ENCODE assay signal across 8 cellular contexts in the genomic region with DNA sequence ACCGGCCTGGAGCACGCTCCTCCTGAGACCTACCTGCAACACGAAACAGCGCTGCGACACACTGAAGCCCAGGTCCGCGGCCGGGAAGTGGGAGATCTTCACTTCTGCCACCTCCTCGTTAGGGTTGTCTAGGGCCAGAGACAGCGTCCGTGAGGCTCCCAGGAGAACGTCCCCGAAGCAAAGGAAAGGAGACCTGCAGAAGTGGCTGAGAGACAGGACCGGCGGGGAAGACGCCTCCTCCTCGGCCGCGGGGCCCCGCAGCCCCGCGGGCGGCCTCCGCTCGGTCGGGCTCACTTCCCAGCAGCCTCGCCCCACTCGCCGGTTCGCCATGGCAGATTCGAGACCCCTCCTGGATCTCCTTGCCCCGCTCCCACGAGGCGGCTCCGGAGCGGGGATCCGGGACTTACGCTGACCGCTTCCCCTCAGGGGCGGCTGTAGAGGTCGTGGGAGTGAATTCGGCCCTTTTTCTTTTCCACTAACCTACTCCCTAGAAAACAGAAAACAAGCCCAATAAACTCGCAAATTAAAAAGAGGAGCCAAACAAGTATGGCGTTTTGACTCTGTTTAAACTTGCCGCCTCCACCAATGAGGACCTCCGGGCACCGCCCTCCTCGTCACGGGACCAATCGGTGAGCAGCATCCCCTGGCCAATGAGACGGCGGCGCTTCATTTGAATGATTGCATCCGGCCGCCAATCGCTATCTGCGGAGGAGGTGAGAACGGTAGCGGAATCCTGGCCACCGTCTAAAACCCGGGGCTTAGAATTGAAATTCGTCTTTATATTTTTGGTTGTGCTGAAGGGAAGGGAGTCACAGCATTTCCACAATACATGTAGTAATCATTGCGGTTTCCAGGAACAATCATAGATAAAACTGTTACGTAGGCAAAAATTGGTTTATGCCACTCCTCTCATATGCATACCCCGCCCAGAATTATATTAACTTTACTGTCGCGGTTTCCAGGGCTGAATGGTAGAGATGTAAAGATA. TPM values are rescaled to one million over a fixed set of nuclear protein-coding genes. Genes with fewer than 3 reads are reported as not detected.
A peak's percentile ranks its signal among the peaks of the same experiment; 100 is the strongest.
DNase-seq lines count a peak whose midpoint lies in the region; ATAC-seq and TF ChIP-seq lines count a peak whose summit lies in the region.

A gene with protein sequence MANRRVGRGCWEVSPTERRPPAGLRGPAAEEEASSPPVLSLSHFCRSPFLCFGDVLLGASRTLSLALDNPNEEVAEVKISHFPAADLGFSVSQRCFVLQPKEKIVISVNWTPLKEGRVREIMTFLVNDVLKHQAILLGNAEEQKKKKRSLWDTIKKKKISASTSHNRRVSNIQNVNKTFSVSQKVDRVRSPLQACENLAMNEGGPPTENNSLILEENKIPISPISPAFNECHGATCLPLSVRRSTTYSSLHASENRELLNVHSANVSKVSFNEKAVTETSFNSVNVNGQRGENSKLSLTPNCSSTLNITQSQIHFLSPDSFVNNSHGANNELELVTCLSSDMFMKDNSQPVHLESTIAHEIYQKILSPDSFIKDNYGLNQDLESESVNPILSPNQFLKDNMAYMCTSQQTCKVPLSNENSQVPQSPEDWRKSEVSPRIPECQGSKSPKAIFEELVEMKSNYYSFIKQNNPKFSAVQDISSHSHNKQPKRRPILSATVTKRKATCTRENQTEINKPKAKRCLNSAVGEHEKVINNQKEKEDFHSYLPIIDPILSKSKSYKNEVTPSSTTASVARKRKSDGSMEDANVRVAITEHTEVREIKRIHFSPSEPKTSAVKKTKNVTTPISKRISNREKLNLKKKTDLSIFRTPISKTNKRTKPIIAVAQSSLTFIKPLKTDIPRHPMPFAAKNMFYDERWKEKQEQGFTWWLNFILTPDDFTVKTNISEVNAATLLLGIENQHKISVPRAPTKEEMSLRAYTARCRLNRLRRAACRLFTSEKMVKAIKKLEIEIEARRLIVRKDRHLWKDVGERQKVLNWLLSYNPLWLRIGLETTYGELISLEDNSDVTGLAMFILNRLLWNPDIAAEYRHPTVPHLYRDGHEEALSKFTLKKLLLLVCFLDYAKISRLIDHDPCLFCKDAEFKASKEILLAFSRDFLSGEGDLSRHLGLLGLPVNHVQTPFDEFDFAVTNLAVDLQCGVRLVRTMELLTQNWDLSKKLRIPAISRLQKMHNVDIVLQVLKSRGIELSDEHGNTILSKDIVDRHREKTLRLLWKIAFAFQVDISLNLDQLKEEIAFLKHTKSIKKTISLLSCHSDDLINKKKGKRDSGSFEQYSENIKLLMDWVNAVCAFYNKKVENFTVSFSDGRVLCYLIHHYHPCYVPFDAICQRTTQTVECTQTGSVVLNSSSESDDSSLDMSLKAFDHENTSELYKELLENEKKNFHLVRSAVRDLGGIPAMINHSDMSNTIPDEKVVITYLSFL (N-terminal part only) (minus strand): TSS at position 562 of the 988 bp plus-strand sequence. CDS start 232 bp downstream, at position 330.

- H3K27ac ChIP-seq in CD4-positive, CD25-positive, alpha-beta regulatory T cell (ENCODE audit: insufficient read depth, low read length, poor library complexity, severe bottlenecking): peak within 1 kb of the TSS; percentile 91
- H3K27ac ChIP-seq in dorsolateral prefrontal cortex (peak within 1 kb of the TSS in 10 of 59 donors; percentile 5 to 57 (median 26)), liver (ENCODE audit: low read depth in 1 of 2, low read length in 2 of 2) (peak within 1 kb of the TSS; percentile 10 to 43)

- under 1% methylated on average over 67 of the region's 67 CpGs for WGBS in liver

- no peaks in the 10 kb centered on the region for H3K36me3 ChIP-seq in CD4-positive, CD25-positive, alpha-beta regulatory T cell (ENCODE audit: control insufficient read depth, insufficient read depth, low read length)
- H3K36me3 ChIP-seq in liver (ENCODE audit: control insufficient read depth in 4 of 4, insufficient read depth in 3 of 4, low read depth in 1 of 4, low read length in 3 of 4): no peaks in the 10 kb centered on the region

- peak within 1 kb of the TSS; percentile 94 to 97 (median 95) for H3K27ac Mint-ChIP-seq in CD4-positive, CD25-positive, alpha-beta regulatory T cell

- TF ChIP-seq CTCF in dorsolateral prefrontal cortex (IDR thresholded peaks at IDR 0.05 in 54 of 56, conservative IDR thresholded peaks at IDR 0.05 in 2 of 56; ENCODE audit: low read depth in 1 of 56, partially characterized antibody in 56 of 56) (peak in 4 of 56 donors; percentile 4 to 23 (median 18)), liver (IDR thresholded peaks at IDR 0.05; ENCODE audit: low read depth, low read length, missing input control) (no peak)

- intact Hi-C loops in dorsolateral prefrontal cortex (cut with DNase I): no loop called here

- no peaks in the 10 kb centered on the region for H3K9me3 ChIP-seq in CD4-positive, CD25-positive, alpha-beta regulatory T cell (ENCODE audit: control insufficient read depth in 2 of 2, low read length in 2 of 2)
- no peaks in the 10 kb centered on the region for H3K9me3 ChIP-seq in liver (ENCODE audit: control insufficient read depth in 4 of 4, low read length in 3 of 4)

- no peaks in the 10 kb centered on the region for H3K27me3 ChIP-seq in CD4-positive, CD25-positive, alpha-beta regulatory T cell (ENCODE audit: control insufficient read depth, insufficient read depth, low read length)
- H3K27me3 ChIP-seq in dorsolateral prefrontal cortex: peaks cover 0 to 16% (median 0%) of the 10 kb centered on the region in 45 donors
- no peaks in the 10 kb centered on the region for H3K27me3 ChIP-seq in liver (ENCODE audit: control insufficient read depth in 4 of 4, insufficient read depth in 4 of 4, low read length in 3 of 4)

- ATAC-seq in CD4-positive, CD25-positive, alpha-beta regulatory T cell (ENCODE audit: low read depth in 2 of 2): peak; percentile 99
- ATAC-seq in GM19452 (IDR thresholded peaks at IDR 0.05; ENCODE audit: unreplicated experiment): peak; percentile 99
- peak; percentile 85 for ATAC-seq in HG03575 (IDR thresholded peaks at IDR 0.05; ENCODE audit: extremely low read depth, insufficient number of reproducible peaks, low FRiP score, unreplicated experiment)

- peak within 1 kb of the TSS in 1 of 2 donors; percentile 88 for H3K9ac ChIP-seq in liver (ENCODE audit: low read depth in 1 of 2, low read length in 2 of 2)

- no peak for TF ChIP-seq RAD21 in liver (IDR thresholded peaks at IDR 0.05)

- peak within 1 kb of the TSS; percentile 91 to 99 (median 92) for H3K4me3 Mint-ChIP-seq in CD4-positive, CD25-positive, alpha-beta regulatory T cell

- H3K4me3 ChIP-seq in CD4-positive, CD25-positive, alpha-beta regulatory T cell (ENCODE audit: low read depth, low read length): peak within 1 kb of the TSS; percentile 99
- H3K4me3 ChIP-seq in dorsolateral prefrontal cortex: peak within 1 kb of the TSS; percentile 43 to 87 (median 71)
- peak within 1 kb of the TSS; percentile 76 to 90 (median 84) for H3K4me3 ChIP-seq in liver (ENCODE audit: low read depth in 1 of 3, low read length in 3 of 3)

- peaks cover 17% of the 10 kb centered on the region for H3K4me1 ChIP-seq in CD4-positive, CD25-positive, alpha-beta regulatory T cell (ENCODE audit: control insufficient read depth, insufficient read depth, low read length, poor library complexity, severe bottlenecking)
- peaks cover 8 to 38% (median 33%) of the 10 kb centered on the region in 4 donors for H3K4me1 ChIP-seq in liver (ENCODE audit: control insufficient read depth in 4 of 4, insufficient read depth in 4 of 4, low read length in 3 of 4)

- no peaks in the 10 kb centered on the region for H3K36me3 Mint-ChIP-seq in CD4-positive, CD25-positive, alpha-beta regulatory T cell

- H3K4me1 Mint-ChIP-seq in CD4-positive, CD25-positive, alpha-beta regulatory T cell: peaks cover 11 to 39% (median 34%) of the 10 kb centered on the region in 4 donors

- H3K27me3 Mint-ChIP-seq in CD4-positive, CD25-positive, alpha-beta regulatory T cell: peaks cover 8% of the 10 kb centered on the region

- DNase-seq in CD4-positive, CD25-positive, alpha-beta regulatory T cell: peak; percentile 92 to 98 (median 95)
- peak; percentile 99 for DNase-seq in NCI-H82 (lab: John Stamatoyannopoulos, UW)
- DNase-seq in activated CD4-positive, alpha-beta T cell treated with anti-CD3 and anti-CD28 coated beads, Interleukin-2, amount 50 U/mL, for 4 hours: peak; percentile 93 to 94
- peak; percentile 86 to 97 (median 95) for DNase-seq in dorsolateral prefrontal cortex
- DNase-seq in stimulated activated CD4-positive, alpha-beta T cell treated with anti-CD3 and anti-CD28 coated beads, Interleukin-4, amount 100 ng/mL, for 1 hour: peak; percentile 93

- H3K9me3 Mint-ChIP-seq in CD4-positive, CD25-positive, alpha-beta regulatory T cell: no peaks in the 10 kb centered on the region

TF ChIP-seq in liver, 16 proteins besides CTCF, POLR2A, EP300 and RAD21:
- peak; percentile 49 for TF ChIP-seq YY1 (IDR thresholded peaks at IDR 0.05)
- no peak for TF ChIP-seq NR2F2 (IDR thresholded peaks at IDR 0.05)
- TF ChIP-seq SP1 (IDR thresholded peaks at IDR 0.05): peak; percentile 73
- TF ChIP-seq TAF1 (conservative IDR thresholded peaks at IDR 0.05): peak; percentile 17

RNA-seq across cellular contexts. Expression of the gene that starts here (rescaled TPM):
- 3.2 TPM for total RNA-seq in CD4-positive, CD25-positive, alpha-beta regulatory T cell
- polyA plus RNA-seq in CD4-positive, CD25-positive, alpha-beta regulatory T cell: under 1 TPM; 0.37 to 0.88 (median 0.54) TPM
- total RNA-seq in dorsolateral prefrontal cortex (under 1 TPM in 116 of 120 experiments, not detected in 4; 0.06 to 0.85 (median 0.23) TPM), liver (10 to 100 TPM in 1 of 2 donors, under 1 TPM in 1; 0.17 to 45.3 TPM)
- polyA plus RNA-seq in liver: 1 to 10 TPM in 1 of 2 donors, under 1 TPM in 1; 0.49 to 1.2 TPM

Comparison
In these comparisons a context has a peak if more than half of its experiments do, and no peak if none do; other contexts are left out.
1. Peak in DNase-seq and H3K4me3 ChIP-seq in dorsolateral prefrontal cortex; RNA of the gene not detected or under 1 TPM.